23 cellular contexts compared by ENCODE assay signal in the genomic region with DNA sequence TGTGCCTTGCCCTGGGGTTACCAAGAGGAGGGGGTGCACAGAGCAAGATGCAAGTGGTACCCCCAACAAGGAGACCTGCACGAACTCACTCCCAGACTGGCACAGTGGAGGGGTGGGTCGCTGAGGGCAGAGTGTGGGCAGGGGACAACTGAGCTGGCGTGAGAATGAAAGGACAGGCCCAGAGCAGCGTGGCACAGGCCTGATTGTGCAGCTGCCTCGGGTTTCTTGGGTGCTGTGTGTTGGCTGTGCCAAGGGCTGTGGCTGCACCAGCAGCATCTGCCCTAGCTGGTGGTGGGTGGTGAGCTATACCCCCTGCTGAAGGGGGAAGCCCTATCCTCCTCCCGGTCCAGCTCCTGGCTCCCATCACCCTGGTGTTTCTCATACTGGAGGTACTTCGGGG.
DNase-seq lines count a peak whose midpoint lies in the region; ATAC-seq, FAIRE-seq and TF ChIP-seq lines count a peak whose summit lies in the region.
"Had no signal": no experiment of that assay in that cellular context is flagged by ENCODE, and none has a peak within 500 bp of the region (broad histone marks: within the 10 kb centered on the region; RNA-seq: fewer than 3 reads in every experiment).

No MANE protein-coding gene starts in this region.

- peak overlapping the region; percentile 61; the same call in 1 of the 2 replicates for H2BK15ac ChIP-seq in H1 (ENCODE audit: low read length)

- H3K14ac ChIP-seq in H1 (ENCODE audit: insufficient read length) = no peak overlapping the region

- H4K20me1 ChIP-seq in GM23338 (replicated peaks; ENCODE audit: insufficient read depth) (no peaks in the 10 kb centered on the region), H1 (replicated peaks in 1 of 2; ENCODE audit: control insufficient read depth in 1 of 2, insufficient read depth in 2 of 2, low read length in 2 of 2) (no peaks in the 10 kb centered on the region), neural progenitor cell (ENCODE audit: low read depth) (no peaks in the 10 kb centered on the region)
- H4K20me1 ChIP-seq: BLaER1 had no signal

- peak overlapping the region; percentile 35 for H4K5ac ChIP-seq in H1 (ENCODE audit: insufficient read length, low read depth, low read length)

- peak overlapping the region; percentile 13; the same call in 1 of the 2 replicates for H2BK20ac ChIP-seq in H1 (ENCODE audit: low read length)

- H4K8ac ChIP-seq in H1 (ENCODE audit: extremely low read depth, insufficient read depth, low read length) = no peak overlapping the region; the same call in 1 of the 2 replicates

- no peak overlapping the region for H3K4ac ChIP-seq in H1 (replicated peaks; ENCODE audit: insufficient read length, low read depth, low read length)

- H3K23me2 ChIP-seq in H1 (ENCODE audit: low read depth, low read length) = no peaks in the 10 kb centered on the region; the same call in 1 of the 2 replicates

- H3K4me2 ChIP-seq in GM23338 (peak overlapping the region; percentile 9; the same call in 1 of the 2 replicates), H1 (ENCODE audit: insufficient read depth in 1 of 2, low read depth in 2 of 2, low read length in 2 of 2) (peak overlapping the region; percentile 56 to 71; a peak in 3 of 4 replicates), neural progenitor cell (no peak overlapping the region)
- H3K4me2 ChIP-seq: BLaER1 had no signal

- H2BK5ac ChIP-seq in H1 (ENCODE audit: low read depth, low read length) = peak overlapping the region; percentile 20; the same call in 1 of the 2 replicates

- H3K4me1 Mint-ChIP-seq in GM23338 (peaks cover 43% of the 10 kb centered on the region), neural progenitor cell (peaks cover 11% of the 10 kb centered on the region)

- H3K27me3 Mint-ChIP-seq in GM23338 (ENCODE audit: insufficient read depth, low read depth, poor library complexity) = peaks cover 16% of the 10 kb centered on the region
- H3K27me3 Mint-ChIP-seq in neural progenitor cell (ENCODE audit: insufficient read depth, low read depth) = peaks cover 3% of the 10 kb centered on the region
- H3K27me3 Mint-ChIP-seq: B cell had no signal

- no peak overlapping the region for H3K4me3 ChIP-seq in GM23338
- H3K4me3 ChIP-seq in H1 (ENCODE audit: extremely low read depth in 1 of 4, insufficient read depth in 2 of 4, low read depth in 3 of 4, low read length in 4 of 4) = peak overlapping the region in 2 of 4 experiments; percentile 8 to 23; a peak in 2 of 8 replicates
- no peak overlapping the region for H3K4me3 ChIP-seq in neural progenitor cell
- H3K4me3 ChIP-seq: BLaER1, GM23248 had no signal

- CTCF ChIA-PET in RWPE1 (lab: Yijun Ruan, JAX) = no interaction called here
- CTCF ChIA-PET in H1 (lab: Charles Lee; ENCODE audit: partially characterized antibody) = interaction anchor here (0.8 to 9.8 kb wide), 9 partner anchors 12 to 343 kb away, joined by 3 to 114 read pairs (median 3); no protein-coding TSS in a partner anchor

- TF ChIP-seq EP300 in H1 (IDR thresholded peaks at IDR 0.05; ENCODE audit: borderline replicate concordance in 1 of 2, low read depth in 2 of 2, low read length in 2 of 2) = no peak

- H3K36me3 ChIP-seq in GM23338 (ENCODE audit: insufficient read depth) (no peaks in the 10 kb centered on the region), H1 (ENCODE audit: control insufficient read depth in 2 of 4, insufficient read depth in 4 of 4, low read length in 3 of 4) (no peaks in the 10 kb centered on the region), neural progenitor cell (no peaks in the 10 kb centered on the region)
- H3K36me3 ChIP-seq: BLaER1 had no signal

- H3K18ac ChIP-seq in H1 (ENCODE audit: extremely low read depth, low read length) = peak overlapping the region; percentile 1; the same call in 1 of the 2 replicates

- H3K4me3 Mint-ChIP-seq in GM23338 (no peak overlapping the region), neural progenitor cell (no peak overlapping the region)
- H3K4me3 Mint-ChIP-seq: B cell; CD4-positive, CD25-positive, alpha-beta regulatory T cell; CD8-positive, alpha-beta T cell had no signal

- H3K4me1 ChIP-seq in GM23338 (ENCODE audit: insufficient read depth) = peaks cover 21% of the 10 kb centered on the region; the same call in 1 of the 2 replicates
- H3K4me1 ChIP-seq in H1 (replicated peaks in 1 of 4; ENCODE audit: control insufficient read depth in 3 of 4, insufficient read depth in 4 of 4, low read length in 3 of 4) = peaks cover 0 to 25% (median 18%) of the 10 kb centered on the region in 4 experiments; a peak in 6 of 7 replicates
- peaks cover 9% of the 10 kb centered on the region for H3K4me1 ChIP-seq in neural progenitor cell
- H3K4me1 ChIP-seq: Caco-2 had no signal

- no peaks in the 10 kb centered on the region for H3K9me3 ChIP-seq in H1 (ENCODE audit: insufficient read depth in 2 of 2, low read depth in 1 of 2, low read length in 1 of 2)
- H3K9me3 ChIP-seq in neural progenitor cell (ENCODE audit: low read depth) = no peaks in the 10 kb centered on the region
- H3K9me3 ChIP-seq: BLaER1, Caco-2 had no signal

- DNase-seq in GM23338 (ENCODE audit: low spot score) (no peak), RWPE1 (ENCODE audit: low spot score) (no peak), H1 (ENCODE audit: low read depth in 1 of 2, low spot score in 2 of 2) (no peak), neural progenitor cell (ENCODE audit: low spot score) (no peak), NCI-H748 treated with DMSO at 0.1 percent for 48 hours (lab: John Stamatoyannopoulos, UW) (no peak), DMS79 (lab: John Stamatoyannopoulos, UW) (no peak), NCI-H2029 treated with DMSO at 0.1 percent for 48 hours (lab: John Stamatoyannopoulos, UW) (no peak)
- DNase-seq: Caco-2; CD4-positive, CD25-positive, alpha-beta regulatory T cell; CD8-positive, alpha-beta T cell; DMS79 treated with DMSO at 0.1 percent for 48 hours; GF-D8; GM23248; HCEC 1CT had no signal

- peak overlapping the region; percentile 51 for H4K91ac ChIP-seq in H1 (replicated peaks; ENCODE audit: insufficient read length, low read length)

- H3K9me3 Mint-ChIP-seq in GM23338 (no peaks in the 10 kb centered on the region; the same call in 2 of the 3 replicates), neural progenitor cell (no peaks in the 10 kb centered on the region)
- H3K9me3 Mint-ChIP-seq: CD4-positive, CD25-positive, alpha-beta regulatory T cell; CD8-positive, alpha-beta T cell had no signal

- no peak for TF ChIP-seq CTCF in GM23338 (conservative IDR thresholded peaks at IDR 0.05; ENCODE audit: low read depth in 2 of 2)
- no peak for TF ChIP-seq CTCF in RWPE1 (conservative IDR thresholded peaks at IDR 0.05; ENCODE audit: low read depth)
- no peak for TF ChIP-seq CTCF in H1 (IDR thresholded peaks at IDR 0.05; ENCODE audit: control extremely low read depth in 1 of 3, insufficient read depth in 1 of 3, low read depth in 1 of 3, low read length in 3 of 3)
- no peak for TF ChIP-seq CTCF in neural progenitor cell (IDR thresholded peaks at IDR 0.05)

- TF ChIP-seq RAD21 in H1 (IDR thresholded peaks at IDR 0.05 in 1 of 2, conservative IDR thresholded peaks at IDR 0.05 in 1 of 2; ENCODE audit: low read depth in 2 of 2, low read length in 2 of 2) = no peak

- H3K27ac Mint-ChIP-seq in GM23338 = no peak overlapping the region
- peak overlapping the region; percentile 94 for H3K27ac Mint-ChIP-seq in neural progenitor cell
- H3K27ac Mint-ChIP-seq: B cell; CD8-positive, alpha-beta T cell had no signal

- ATAC-seq in GM23338 (no peak), GM21360 (IDR thresholded peaks at IDR 0.05; ENCODE audit: unreplicated experiment) (no peak)
- ATAC-seq: CD8-positive, alpha-beta T cell had no signal

- H2BK120ac ChIP-seq in H1 (replicated peaks; ENCODE audit: low read depth, low read length) = peak overlapping the region; percentile 15

- no peak overlapping the region for H2AFZ ChIP-seq in GM23338
- no peak overlapping the region for H2AFZ ChIP-seq in H1 (ENCODE audit: low read length)
- H2AFZ ChIP-seq in neural progenitor cell (replicated peaks) = no peak overlapping the region
- H2AFZ ChIP-seq: GM23248 had no signal

- H3K9me2 ChIP-seq in GM23338 (ENCODE audit: insufficient read depth) = no peaks in the 10 kb centered on the region

- H3K9ac ChIP-seq in H1 (replicated peaks in 1 of 4; ENCODE audit: extremely low read depth in 1 of 4, low read depth in 3 of 4, low read length in 3 of 4) (no peak overlapping the region), neural progenitor cell (no peak overlapping the region)
- H3K9ac ChIP-seq: BLaER1, GM23248 had no signal

- H3K79me2 ChIP-seq in GM23338 (replicated peaks; ENCODE audit: insufficient read depth) (no peaks in the 10 kb centered on the region), H1 (ENCODE audit: control insufficient read depth in 1 of 2, insufficient read depth in 2 of 2, low read length in 2 of 2) (no peaks in the 10 kb centered on the region), neural progenitor cell (ENCODE audit: low read depth) (no peaks in the 10 kb centered on the region)

- peak overlapping the region; percentile 42; the same call in 1 of the 2 replicates for H2AK5ac ChIP-seq in H1 (ENCODE audit: low read depth, low read length)

- H3K27me3 ChIP-seq in GM23338 (ENCODE audit: insufficient read depth) = no peaks in the 10 kb centered on the region
- H3K27me3 ChIP-seq in H1 (replicated peaks in 1 of 4; ENCODE audit: control insufficient read depth in 3 of 4, extremely low read depth in 1 of 4, insufficient read depth in 3 of 4, low read length in 3 of 4) = no peaks in the 10 kb centered on the region
- peaks cover 10% of the 10 kb centered on the region for H3K27me3 ChIP-seq in neural progenitor cell
- H3K27me3 ChIP-seq: BLaER1 had no signal

- no peak for TF ChIP-seq POLR2A in H1 (IDR thresholded peaks at IDR 0.05; ENCODE audit: control extremely low read depth in 1 of 2, low read depth in 2 of 2, low read length in 2 of 2)

- H3K56ac ChIP-seq in H1 (replicated peaks; ENCODE audit: insufficient read length, low read depth, low read length) = no peak overlapping the region

- no peak overlapping the region for H3K23ac ChIP-seq in H1 (ENCODE audit: insufficient read length)

- H2BK12ac ChIP-seq in H1 (ENCODE audit: low read depth, low read length) = peak overlapping the region; percentile 76

- WGBS in H1 (ENCODE audit: extremely low coverage in 1 of 2, insufficient coverage in 1 of 2, insufficient read length in 1 of 2, insufficient replicate concordance in 2 of 2, low coverage in 1 of 2, low lambda C conversion rate in 2 of 2, missing lambda C conversion rate in 1 of 2), 2 experiments = 90% methylated on average over 7 of the region's 7 CpGs; no CpG with 5 or more reads in 1 of the 2 experiments

- H3K36me3 Mint-ChIP-seq in GM23338 (ENCODE audit: low read depth) (no peaks in the 10 kb centered on the region), neural progenitor cell (no peaks in the 10 kb centered on the region)
- H3K36me3 Mint-ChIP-seq: CD4-positive, CD25-positive, alpha-beta regulatory T cell; CD8-positive, alpha-beta T cell had no signal

- H3K27ac ChIP-seq in GM23338 (ENCODE audit: low read depth) (no peak overlapping the region), RWPE1 (peak overlapping the region; percentile 89), H1 (ENCODE audit: low read depth, low read length) (peak overlapping the region; percentile 18; the same call in 1 of the 2 replicates), neural progenitor cell (no peak overlapping the region)
- H3K27ac ChIP-seq: 22Rv1, BLaER1, C4-2B, GM23248 had no signal

- H3K79me1 ChIP-seq in H1 (ENCODE audit: low read depth, low read length) = no peaks in the 10 kb centered on the region

- no peaks in the 10 kb centered on the region for H3F3A ChIP-seq in GM23338 (replicated peaks; ENCODE audit: low read depth)
- no peaks in the 10 kb centered on the region for H3F3A ChIP-seq in neural progenitor cell (ENCODE audit: low read depth)

- FAIRE-seq in H1 (lab: Jason Lieb, UNC) = no peak
- FAIRE-seq: A204.1, GM12891, GM18507, H54 had no signal

- POLR2A ChIA-PET in RWPE1 (lab: Yijun Ruan, JAX; ENCODE audit: low non-redundant PET) (no interaction called here), H1 (lab: Charles Lee; ENCODE audit: partially characterized antibody) (no interaction called here)

Comparison
In these comparisons a context has a peak if more than half of its experiments do, and no peak if none do; other contexts are left out.
1. H3K27ac ChIP-seq: peak in RWPE1 (single experiment) and H1 (single experiment); none in GM23338 (single experiment) and neural progenitor cell (single experiment).